Comparison of ENCODE assay signal across 7 cellular contexts in the genomic region with DNA sequence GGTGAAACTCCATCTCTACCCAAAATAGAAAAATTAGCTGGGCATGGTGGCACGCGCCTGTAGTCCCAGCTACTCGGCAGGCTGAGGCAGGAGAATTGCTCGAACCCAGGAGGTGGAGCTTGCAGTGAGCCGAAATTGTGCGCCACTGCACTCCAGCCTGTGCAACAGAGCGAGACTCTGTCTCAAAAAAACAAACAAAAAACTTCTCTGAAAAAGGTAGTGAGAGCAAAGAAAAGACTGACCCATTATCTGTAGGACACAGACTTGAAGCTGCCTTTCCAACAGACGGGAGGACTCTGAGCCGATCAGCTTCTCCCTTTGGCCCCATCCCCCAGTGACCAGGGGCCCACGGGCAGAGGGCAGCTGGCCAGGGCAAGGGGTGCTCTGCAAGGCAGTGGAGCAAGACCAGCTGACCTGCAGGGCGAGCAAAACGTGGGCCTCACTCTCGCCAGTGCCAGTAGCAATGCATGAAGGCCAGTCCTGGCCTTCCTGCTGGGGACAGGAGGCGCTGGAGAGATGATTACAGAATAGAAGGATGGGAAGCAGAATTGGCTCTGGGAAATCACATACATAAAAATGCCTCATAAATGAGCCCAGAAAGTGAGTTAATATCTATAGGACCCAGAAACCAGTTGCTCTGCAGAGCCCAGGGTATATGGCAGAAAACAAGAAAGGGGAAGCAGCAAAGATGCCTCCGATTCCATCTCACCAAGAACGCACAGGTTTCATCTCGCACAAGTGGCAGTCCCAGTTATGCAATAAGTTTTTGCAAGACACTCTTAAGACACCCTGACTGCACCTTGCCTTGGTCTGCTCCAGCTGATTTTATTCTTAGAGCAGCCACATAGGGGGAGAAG. TPM values are rescaled to one million over a fixed set of nuclear protein-coding genes. Genes with fewer than 3 reads are reported as not detected.
DNase-seq lines count a peak whose midpoint lies in the region; ATAC-seq and TF ChIP-seq lines count a peak whose summit lies in the region.
"Had no signal": no experiment of that assay in that cellular context is flagged by ENCODE, and none has a peak within 500 bp of the region (broad histone marks: within the 10 kb centered on the region; RNA-seq: fewer than 3 reads in every experiment).

No MANE protein-coding gene starts in this region.

- no peaks in the 10 kb centered on the region for H3K9me3 ChIP-seq in heart right ventricle
- H3K9me3 ChIP-seq: SJSA1 had no signal

- H3K4me3 ChIP-seq in heart right ventricle (peak overlapping the region; percentile 68 to 99 (median 94)), urinary bladder (ENCODE audit: low read depth, low read length) (peak overlapping the region; percentile 72)

- H3K4me3 Mint-ChIP-seq in glutamatergic neuron (ENCODE audit: unreplicated experiment): peak overlapping the region; percentile 99

- no peak for TF ChIP-seq CTCF in heart right ventricle (IDR thresholded peaks at IDR 0.05)
- no peak for TF ChIP-seq CTCF in glutamatergic neuron (IDR thresholded peaks at IDR 0.05; ENCODE audit: partially characterized antibody, unreplicated experiment)

- H3K27ac ChIP-seq in heart right ventricle: peak overlapping the region in 9 of 10 donors; percentile 84 to 96 (median 92)
- H3K27ac ChIP-seq in urinary bladder (ENCODE audit: low read depth): no peak overlapping the region

- no peak overlapping the region for H3K27ac Mint-ChIP-seq in glutamatergic neuron (ENCODE audit: unreplicated experiment)

- H3K36me3 Mint-ChIP-seq in glutamatergic neuron (ENCODE audit: unreplicated experiment): no peaks in the 10 kb centered on the region

- peaks cover 7% of the 10 kb centered on the region for H3K9me3 Mint-ChIP-seq in glutamatergic neuron (ENCODE audit: unreplicated experiment)

- intact Hi-C loops in heart right ventricle (cut with DNase I) (loop anchor here in 1 of 10 donors (2.0 kb wide), 1 partner anchor 21 kb away; no protein-coding TSS in a partner anchor), left ventricle myocardium superior (cut with micrococcal nuclease) (no loop called here)

- DNase-seq in heart right ventricle (no peak), left ventricle myocardium superior (no peak), glutamatergic neuron (no peak)
- DNase-seq in activated effector memory CD4-positive, alpha-beta T cell treated with anti-CD3 and anti-CD28 coated beads, Interleukin-2, amount 50 U/mL, for 16 hours: no peak

- ATAC-seq in heart right ventricle (no peak), left ventricle myocardium superior (no peak), HG03159 (IDR thresholded peaks at IDR 0.05; ENCODE audit: unreplicated experiment) (no peak)

- peaks cover 14% of the 10 kb centered on the region for H3K27me3 Mint-ChIP-seq in glutamatergic neuron (ENCODE audit: unreplicated experiment)

- 66 to 77% methylated on average over 17 of the region's 17 CpGs for WGBS in heart right ventricle, 2 donors
- WGBS in urinary bladder: 66% methylated on average over 17 of the region's 17 CpGs

- peaks cover 32% of the 10 kb centered on the region for H3K4me1 Mint-ChIP-seq in glutamatergic neuron (ENCODE audit: low read depth, unreplicated experiment)

- H3K36me3 ChIP-seq in heart right ventricle: peaks cover 3 to 50% (median 10%) of the 10 kb centered on the region in 9 donors
- no peaks in the 10 kb centered on the region for H3K36me3 ChIP-seq in urinary bladder (ENCODE audit: insufficient read depth)

- peaks cover 32 to 88% (median 79%) of the 10 kb centered on the region in 9 donors for H3K4me1 ChIP-seq in heart right ventricle
- peaks cover under 1% of the 10 kb centered on the region for H3K4me1 ChIP-seq in urinary bladder (ENCODE audit: insufficient read depth)

- no peaks in the 10 kb centered on the region for H3K27me3 ChIP-seq in heart right ventricle
- H3K27me3 ChIP-seq: SJSA1 had no signal

RNA-seq across cellular contexts. Expression of a gene that starts 2.8 kb away (rescaled TPM):
- total RNA-seq in heart right ventricle (10 to 100 TPM; 30.7 to 73.1 (median 43.9) TPM), left ventricle myocardium superior (52.5 TPM), glutamatergic neuron (ENCODE audit: unreplicated experiment) (114 TPM), urinary bladder (31.3 TPM)
- polyA plus RNA-seq in heart right ventricle (10 to 100 TPM; 26.0 to 39.7 TPM), urinary bladder (50.5 TPM)

RNA-seq across cellular contexts. Expression of a gene that starts 31.1 kb away (rescaled TPM):
- total RNA-seq in heart right ventricle: 1 to 10 TPM in 1 of 10 donors, under 1 TPM in 9; 0.04 to 1.3 (median 0.27) TPM
- polyA plus RNA-seq in heart right ventricle: under 1 TPM; 0.17 to 0.37 TPM
- 0.40 TPM for total RNA-seq in left ventricle myocardium superior
- 2.3 TPM for total RNA-seq in glutamatergic neuron (ENCODE audit: unreplicated experiment)
- 4.3 TPM for total RNA-seq in urinary bladder
- polyA plus RNA-seq in urinary bladder: 3.2 TPM

RNA-seq across cellular contexts. Expression of a gene that starts 41.4 kb away (rescaled TPM):
- total RNA-seq in heart right ventricle (10 to 100 TPM; 12.4 to 17.7 (median 16.0) TPM), left ventricle myocardium superior (13.0 TPM), glutamatergic neuron (ENCODE audit: unreplicated experiment) (25.9 TPM), urinary bladder (7.6 TPM)
- polyA plus RNA-seq in heart right ventricle (10 to 100 TPM; 14.8 to 18.6 TPM), urinary bladder (21.4 TPM)

RNA-seq across cellular contexts. Expression of a gene that starts 48.9 kb away (rescaled TPM):
- total RNA-seq in heart right ventricle: 10 to 100 TPM; 13.4 to 29.8 (median 20.4) TPM
- polyA plus RNA-seq in heart right ventricle: 10 to 100 TPM; 26.6 to 30.8 TPM
- total RNA-seq in left ventricle myocardium superior: 18.4 TPM
- 148 TPM for total RNA-seq in glutamatergic neuron (ENCODE audit: unreplicated experiment)
- 7.3 TPM for total RNA-seq in urinary bladder
- 22.1 TPM for polyA plus RNA-seq in urinary bladder
